Comparison of ENCODE assay signal across 16 cellular contexts in genomic region chr15:31350771-31351170, GRCh38. TPM values are rescaled to one million over a fixed set of nuclear protein-coding genes. Genes with fewer than 3 reads are reported as not detected.
DNase-seq lines count a peak whose midpoint lies in the region; ATAC-seq, FAIRE-seq and TF ChIP-seq lines count a peak whose summit lies in the region.
"Had no signal": no experiment of that assay in that cellular context is flagged by ENCODE, and none has a peak within 500 bp of the region (broad histone marks: within the 10 kb centered on the region; RNA-seq: fewer than 3 reads in every experiment).

No MANE protein-coding gene starts in this region.

- TF ChIP-seq POLR2A in H54 (IDR thresholded peaks at IDR 0.05; ENCODE audit: low read depth, low read length), result no peak

- peak overlapping the region; percentile 97 for H3K27ac Mint-ChIP-seq in activated naive CD4-positive, alpha-beta T cell treated with anti-CD3 and anti-CD28 coated beads, Interleukin-2, amount 10 ng/mL, durations not matched to agents 7 days and 5 days
- H3K27ac Mint-ChIP-seq in activated naive CD4-positive, alpha-beta T cell treated with anti-CD3 and anti-CD28 coated beads, Interleukin-2, amount 50 U/mL, for 72 hours, result peak overlapping the region in 1 of 2 donors; percentile 88
- H3K27ac Mint-ChIP-seq in activated T-helper 2 cell treated with anti-CD3 and anti-CD28 coated beads, Interferon-gamma antibody, Interleukin-2, Interleukin-4, amounts not matched to agents 10 μg/mL and 5 μg/mL and 100 μg/mL, durations not matched to agents 14 hours and 24 hours and 36 hours, result peak overlapping the region; percentile 90
- H3K27ac Mint-ChIP-seq in memory B cell, result peak overlapping the region; percentile 91
- peak overlapping the region; percentile 94 for H3K27ac Mint-ChIP-seq in type B pancreatic cell
- H3K27ac Mint-ChIP-seq in endodermal cell, result no peak overlapping the region
- H3K27ac Mint-ChIP-seq: HFFc6, mesothelial cell of epicardium had no signal

- DNase-seq in activated naive CD4-positive, alpha-beta T cell treated with anti-CD3 and anti-CD28 coated beads, Interleukin-2, amount 10 ng/mL, durations not matched to agents 7 days and 5 days, result no peak
- no peak for DNase-seq in activated naive CD4-positive, alpha-beta T cell treated with anti-CD3 and anti-CD28 coated beads, Interleukin-2, amount 50 U/mL, for 72 hours (ENCODE audit: low spot score in 2 of 2)
- no peak for DNase-seq in activated T-helper 2 cell treated with anti-CD3 and anti-CD28 coated beads, Interferon-gamma antibody, Interleukin-2, Interleukin-4, amounts not matched to agents 10 μg/mL and 5 μg/mL and 100 μg/mL, durations not matched to agents 14 hours and 24 hours and 36 hours (ENCODE audit: low spot score)
- DNase-seq in memory B cell (ENCODE audit: low spot score in 2 of 2), result no peak
- no peak for DNase-seq in type B pancreatic cell (ENCODE audit: extremely low spot score, unreplicated experiment)
- no peak for DNase-seq in endodermal cell
- no peak for DNase-seq in NCI-H345 (lab: John Stamatoyannopoulos, UW)
- DNase-seq in H54 (ENCODE audit: insufficient read length, low spot score), result no peak
- DNase-seq: GDM1, HFFc6, NCI-H1694 treated with DMSO at 0.1 percent for 48 hours, NCI-H82, transverse colon had no signal

- H3K4me1 Mint-ChIP-seq in activated naive CD4-positive, alpha-beta T cell treated with anti-CD3 and anti-CD28 coated beads, Interleukin-2, amount 10 ng/mL, durations not matched to agents 7 days and 5 days, result peaks cover 100% of the 10 kb centered on the region
- H3K4me1 Mint-ChIP-seq in activated T-helper 2 cell treated with anti-CD3 and anti-CD28 coated beads, Interferon-gamma antibody, Interleukin-2, Interleukin-4, amounts not matched to agents 10 μg/mL and 5 μg/mL and 100 μg/mL, durations not matched to agents 14 hours and 24 hours and 36 hours (ENCODE audit: low read depth), result peaks cover 82% of the 10 kb centered on the region
- H3K4me1 Mint-ChIP-seq in memory B cell (peaks cover 69% of the 10 kb centered on the region), type B pancreatic cell (ENCODE audit: unreplicated experiment) (peaks cover 35% of the 10 kb centered on the region), endodermal cell (peaks cover 12% of the 10 kb centered on the region)

- H3K4me3 Mint-ChIP-seq in activated naive CD4-positive, alpha-beta T cell treated with anti-CD3 and anti-CD28 coated beads, Interleukin-2, amount 10 ng/mL, durations not matched to agents 7 days and 5 days, result no peak overlapping the region
- peak overlapping the region; percentile 15 for H3K4me3 Mint-ChIP-seq in activated T-helper 2 cell treated with anti-CD3 and anti-CD28 coated beads, Interferon-gamma antibody, Interleukin-2, Interleukin-4, amounts not matched to agents 10 μg/mL and 5 μg/mL and 100 μg/mL, durations not matched to agents 14 hours and 24 hours and 36 hours (ENCODE audit: low read depth)
- peak overlapping the region; percentile 15 for H3K4me3 Mint-ChIP-seq in memory B cell
- no peak overlapping the region for H3K4me3 Mint-ChIP-seq in type B pancreatic cell
- no peak overlapping the region for H3K4me3 Mint-ChIP-seq in endodermal cell
- H3K4me3 Mint-ChIP-seq: HFFc6, mesothelial cell of epicardium had no signal

- no peaks in the 10 kb centered on the region for H3K4me1 ChIP-seq in endodermal cell (ENCODE audit: control insufficient read depth, insufficient read depth, low read length)

- no peak overlapping the region for H3K4me3 ChIP-seq in endodermal cell (ENCODE audit: low read length)
- H3K4me3 ChIP-seq: ascending aorta, SK-N-MC, transverse colon had no signal

- no peak overlapping the region for H3K9ac ChIP-seq in endodermal cell (ENCODE audit: extremely low read depth, low read length, poor library complexity, severe bottlenecking)

- no peaks in the 10 kb centered on the region for H3K36me3 ChIP-seq in endodermal cell (ENCODE audit: control insufficient read depth, insufficient read depth, low read length)
- H3K36me3 ChIP-seq: transverse colon had no signal

- H3K27ac ChIP-seq in endodermal cell (ENCODE audit: low read depth, low read length), result no peak overlapping the region
- H3K27ac ChIP-seq: SK-N-MC had no signal

- H3K27me3 ChIP-seq in endodermal cell (ENCODE audit: control insufficient read depth, insufficient read depth, low read length, poor library complexity, severe bottlenecking), result no peaks in the 10 kb centered on the region
- H3K27me3 ChIP-seq: ascending aorta, transverse colon had no signal

- FAIRE-seq in H54 (lab: Jason Lieb, UNC), result no peak

- peaks cover 67% of the 10 kb centered on the region for H3K36me3 Mint-ChIP-seq in activated naive CD4-positive, alpha-beta T cell treated with anti-CD3 and anti-CD28 coated beads, Interleukin-2, amount 10 ng/mL, durations not matched to agents 7 days and 5 days
- peaks cover 10 to 68% of the 10 kb centered on the region in 2 donors for H3K36me3 Mint-ChIP-seq in activated naive CD4-positive, alpha-beta T cell treated with anti-CD3 and anti-CD28 coated beads, Interleukin-2, amount 50 U/mL, for 72 hours
- H3K36me3 Mint-ChIP-seq in activated T-helper 2 cell treated with anti-CD3 and anti-CD28 coated beads, Interferon-gamma antibody, Interleukin-2, Interleukin-4, amounts not matched to agents 10 μg/mL and 5 μg/mL and 100 μg/mL, durations not matched to agents 14 hours and 24 hours and 36 hours (ENCODE audit: low read depth), result peaks cover 68% of the 10 kb centered on the region
- H3K36me3 Mint-ChIP-seq in memory B cell (peaks cover 16% of the 10 kb centered on the region), type B pancreatic cell (no peaks in the 10 kb centered on the region), endodermal cell (ENCODE audit: low read depth) (peaks cover 2% of the 10 kb centered on the region)
- H3K36me3 Mint-ChIP-seq: mesothelial cell of epicardium had no signal

- no peaks in the 10 kb centered on the region for H3K9me3 Mint-ChIP-seq in activated naive CD4-positive, alpha-beta T cell treated with anti-CD3 and anti-CD28 coated beads, Interleukin-2, amount 10 ng/mL, durations not matched to agents 7 days and 5 days
- peaks cover 0 to 5% of the 10 kb centered on the region in 2 donors for H3K9me3 Mint-ChIP-seq in activated naive CD4-positive, alpha-beta T cell treated with anti-CD3 and anti-CD28 coated beads, Interleukin-2, amount 50 U/mL, for 72 hours
- H3K9me3 Mint-ChIP-seq in activated T-helper 2 cell treated with anti-CD3 and anti-CD28 coated beads, Interferon-gamma antibody, Interleukin-2, Interleukin-4, amounts not matched to agents 10 μg/mL and 5 μg/mL and 100 μg/mL, durations not matched to agents 14 hours and 24 hours and 36 hours, result no peaks in the 10 kb centered on the region
- H3K9me3 Mint-ChIP-seq in memory B cell (no peaks in the 10 kb centered on the region), type B pancreatic cell (no peaks in the 10 kb centered on the region), endodermal cell (no peaks in the 10 kb centered on the region)
- H3K9me3 Mint-ChIP-seq: HFFc6, mesothelial cell of epicardium had no signal

- TF ChIP-seq CTCF in type B pancreatic cell (conservative IDR thresholded peaks at IDR 0.05) (no peak), endodermal cell (conservative IDR thresholded peaks at IDR 0.05) (no peak)

- 90 to 93% methylated on average over 2 to 7 of the region's 7 CpGs for WGBS in endodermal cell (ENCODE audit: insufficient coverage in 1 of 2, insufficient read length in 1 of 2), 2 experiments

- ATAC-seq in activated naive CD4-positive, alpha-beta T cell treated with anti-CD3 and anti-CD28 coated beads, Interleukin-2, amount 50 U/mL, for 72 hours, result no peak
- ATAC-seq in memory B cell (ENCODE audit: low read depth), result no peak

- H3K27me3 Mint-ChIP-seq in activated naive CD4-positive, alpha-beta T cell treated with anti-CD3 and anti-CD28 coated beads, Interleukin-2, amount 10 ng/mL, durations not matched to agents 7 days and 5 days, result no peaks in the 10 kb centered on the region
- H3K27me3 Mint-ChIP-seq in activated T-helper 2 cell treated with anti-CD3 and anti-CD28 coated beads, Interferon-gamma antibody, Interleukin-2, Interleukin-4, amounts not matched to agents 10 μg/mL and 5 μg/mL and 100 μg/mL, durations not matched to agents 14 hours and 24 hours and 36 hours (ENCODE audit: low read depth), result no peaks in the 10 kb centered on the region
- no peaks in the 10 kb centered on the region for H3K27me3 Mint-ChIP-seq in memory B cell
- no peaks in the 10 kb centered on the region for H3K27me3 Mint-ChIP-seq in type B pancreatic cell
- no peaks in the 10 kb centered on the region for H3K27me3 Mint-ChIP-seq in endodermal cell (ENCODE audit: insufficient read depth)

- CTCF ChIA-PET in activated naive CD4-positive, alpha-beta T cell treated with anti-CD3 and anti-CD28 coated beads, Interleukin-2, amount 10 ng/mL, durations not matched to agents 7 days and 5 days (lab: Charles Lee), result interaction anchor here (0.6 to 1.2 kb wide), 2 partner anchors 12 to 91 kb away, joined by 3 read pairs; no protein-coding TSS in a partner anchor

- intact Hi-C loops in activated T-helper 2 cell treated with anti-CD3 and anti-CD28 coated beads, Interferon-gamma antibody, Interleukin-2, Interleukin-4, amounts not matched to agents 10 μg/mL and 5 μg/mL and 100 μg/mL, durations not matched to agents 14 hours and 24 hours and 36 hours (cut with micrococcal nuclease), result no loop called here

- no peaks in the 10 kb centered on the region for H3K9me3 ChIP-seq in endodermal cell (ENCODE audit: control insufficient read depth, low read length)
- H3K9me3 ChIP-seq: ascending aorta, transverse colon had no signal

RNA-seq across cellular contexts. Expression of gene KLF13, which starts 24.1 kb away (rescaled TPM):
- total RNA-seq in activated naive CD4-positive, alpha-beta T cell treated with anti-CD3 and anti-CD28 coated beads, Interleukin-2, amount 50 U/mL, for 72 hours, result 100 to 1,000 TPM; 124 to 161 TPM
- 127 and 132 TPM in 2 replicates for total RNA-seq in activated T-helper 2 cell treated with anti-CD3 and anti-CD28 coated beads, Interferon-gamma antibody, Interleukin-2, Interleukin-4, amounts not matched to agents 10 μg/mL and 5 μg/mL and 100 μg/mL, durations not matched to agents 14 hours and 24 hours and 36 hours
- total RNA-seq in type B pancreatic cell (ENCODE audit: low replicate concordance) (38.6 and 58.2 TPM in 2 replicates), endodermal cell (10 to 100 TPM; 18.7 to 18.9 TPM)
- 58.0 TPM for polyA plus RNA-seq in endodermal cell (2013, experiment 1 of 2)
- 51.5 TPM for polyA plus RNA-seq in endodermal cell (2013, experiment 2 of 2)

Comparison
In these comparisons a context has a peak if more than half of its experiments do, and no peak if none do; other contexts are left out.
1. H3K4me3 Mint-ChIP-seq: peak in activated T-helper 2 cell treated with anti-CD3 and anti-CD28 coated beads, Interferon-gamma antibody, Interleukin-2, Interleukin-4, amounts not matched to agents 10 μg/mL and 5 μg/mL and 100 μg/mL, durations not matched to agents 14 hours and 24 hours and 36 hours (single experiment) and memory B cell (single experiment); none in activated naive CD4-positive, alpha-beta T cell treated with anti-CD3 and anti-CD28 coated beads, Interleukin-2, amount 10 ng/mL, durations not matched to agents 7 days and 5 days (single experiment), type B pancreatic cell (single experiment) and endodermal cell (single experiment).